In genomic region chr14:37051153-37051552, GRCh38 we compare ENCODE assay signal across 27 cellular contexts.
"Had no signal": no experiment of that assay in that cellular context is flagged by ENCODE, and none has a peak within 500 bp of the region (broad histone marks: within the 10 kb centered on the region; RNA-seq: fewer than 3 reads in every experiment).

No MANE protein-coding gene starts in this region.

- H3K36me3 ChIP-seq: gastroesophageal sphincter, right lobe of liver, stomach, suprapubic skin, transverse colon, uterus had no signal

- H3K9me3 ChIP-seq: right lobe of liver, suprapubic skin, transverse colon, uterus had no signal

- H3K27ac ChIP-seq: gastroesophageal sphincter, right lobe of liver, stomach, suprapubic skin, transverse colon, uterus had no signal

- H3K4me1 ChIP-seq: gastroesophageal sphincter, right lobe of liver, suprapubic skin, transverse colon, uterus had no signal

- H3K4me3 ChIP-seq: gastroesophageal sphincter, right lobe of liver, stomach, suprapubic skin, transverse colon, uterus had no signal

- H3K27me3 ChIP-seq: gastroesophageal sphincter, right lobe of liver, stomach, suprapubic skin, transverse colon, uterus had no signal

- DNase-seq: activated B cell treated with CpG ODN at 0.5 μM for 24 hours; activated CD4-positive, alpha-beta T cell treated with anti-CD3 and anti-CD28 coated beads for 36 hours; activated CD4-positive, alpha-beta T cell treated with anti-CD3 and anti-CD28 coated beads, Interleukin-2, amount 50 U/mL, for 4 hours; activated CD8-positive, alpha-beta memory T cell treated with anti-CD3 and anti-CD28 coated beads for 24 hours; activated CD8-positive, alpha-beta memory T cell treated with anti-CD3 and anti-CD28 coated beads, Interleukin-2, amount 50 U/mL, for 48 hours; activated naive CD4-positive, alpha-beta T cell treated with Interleukin-2 at 50 U/mL for 16 hours; activated naive CD8-positive, alpha-beta T cell treated with anti-CD3 and anti-CD28 coated beads for 36 hours; activated T-cell treated with anti-CD3 and anti-CD28 coated beads, Interleukin-2, amount 50 U/mL, for 48 hours; effector CD8-positive, alpha-beta T cell; head of caudate nucleus; hypothalamus; islet precursor cell; left colon; mesendoderm; naive B cell; nucleus accumbens; right lobe of liver; small intestine; stimulated activated CD4-positive, alpha-beta T cell treated with anti-CD3 and anti-CD28 coated beads, Interleukin-2, amount 100 ng/mL, for 24 hours; stomach; T1000; transverse colon; uterus had no signal

- ATAC-seq: activated CD4-positive, alpha-beta T cell treated with anti-CD3 and anti-CD28 coated beads for 36 hours; esophagus mucosa; gastroesophageal sphincter; left colon; right lobe of liver; stimulated activated memory B cell treated with anti-CD40 and anti-IgM and Interleukin-4, amounts not matched to agents 10 μg/mL and 1 μg/mL and 100 μg/mL, for 72 hours had no signal
